Comparison of ENCODE assay signal across 8 cellular contexts in genomic region chr12:110698171-110698902, GRCh38. TPM values are rescaled to one million over a fixed set of nuclear protein-coding genes. Genes with fewer than 3 reads are reported as not detected.
A peak's percentile ranks its signal among the peaks of the same experiment; 100 is the strongest.
DNase-seq lines count a peak whose midpoint lies in the region; ATAC-seq and TF ChIP-seq lines count a peak whose summit lies in the region.

No MANE protein-coding gene starts in this region.

- no peaks in the 10 kb centered on the region for H4K20me1 ChIP-seq in hepatocyte (ENCODE audit: insufficient read depth, poor library complexity, severe bottlenecking)

- H3K9me3 ChIP-seq in adrenal gland (replicated peaks in 1 of 3) (no peaks in the 10 kb centered on the region), hepatocyte (ENCODE audit: low read depth) (no peaks in the 10 kb centered on the region), gastrocnemius medialis (no peaks in the 10 kb centered on the region)

- H3K4me3 ChIP-seq in adrenal gland (no peak overlapping the region), hepatocyte (no peak overlapping the region), gastrocnemius medialis (peak overlapping the region; percentile 16 to 57 (median 29))

- intact Hi-C loops in adrenal gland (cut with DNase I) (no loop called here), gastrocnemius medialis (cut with DNase I; ENCODE audit: low total_unique reads) (loop anchor here (1.0 to 5.0 kb wide), 2 partner anchors 98 to 186 kb away; no protein-coding TSS in a partner anchor)

- H3K27ac ChIP-seq in adrenal gland (peak overlapping the region in 2 of 5 donors; percentile 65 to 68), hepatocyte (peak overlapping the region; percentile 23), gastrocnemius medialis (peak overlapping the region; percentile 3 to 64 (median 46))

- peak overlapping the region; percentile 86 to 87 for H3K27ac Mint-ChIP-seq in T-cell

- H3K4me3 Mint-ChIP-seq in T-cell: no peak overlapping the region

- no peaks in the 10 kb centered on the region for H3K27me3 ChIP-seq in adrenal gland
- H3K27me3 ChIP-seq in hepatocyte: no peaks in the 10 kb centered on the region
- no peaks in the 10 kb centered on the region for H3K27me3 ChIP-seq in gastrocnemius medialis

- peak; percentile 66 for TF ChIP-seq CTCF in LNCAP (IDR thresholded peaks at IDR 0.05)
- peak; percentile 23 to 78 (median 68) for TF ChIP-seq CTCF in adrenal gland (IDR thresholded peaks at IDR 0.05)
- TF ChIP-seq CTCF in hepatocyte (IDR thresholded peaks at IDR 0.05; ENCODE audit: poor library complexity): peak; percentile 55
- TF ChIP-seq CTCF in gastrocnemius medialis (IDR thresholded peaks at IDR 0.05 in 4 of 5, conservative IDR thresholded peaks at IDR 0.05 in 1 of 5): peak; percentile 60 to 78 (median 69)

- POLR2A ChIA-PET in T-cell (lab: Charles Lee): no interaction called here

- H3K27me3 Mint-ChIP-seq in T-cell: no peaks in the 10 kb centered on the region

- H3K4me1 ChIP-seq in adrenal gland (replicated peaks in 1 of 2): peaks cover 5 to 22% of the 10 kb centered on the region in 2 donors
- H3K4me1 ChIP-seq in hepatocyte (ENCODE audit: insufficient read depth): no peaks in the 10 kb centered on the region
- H3K4me1 ChIP-seq in gastrocnemius medialis: peaks cover 0 to 15% of the 10 kb centered on the region in 2 donors

- in situ Hi-C loops in gastrocnemius medialis (cut with MboI; ENCODE audit: low sequenced_read_pairs in 4 of 4): loop anchor here in 3 of 4 donors (10.0 kb wide), 2 partner anchors 74 to 84 kb away; partner anchors contain the start of gene TCTN1 (in 2 of the 3)

- H3K36me3 Mint-ChIP-seq in T-cell: no peaks in the 10 kb centered on the region

- H2AFZ ChIP-seq in hepatocyte: no peak overlapping the region

- H3K4me2 ChIP-seq in hepatocyte: no peak overlapping the region

- no peak for TF ChIP-seq POLR2A in adrenal gland (IDR thresholded peaks at IDR 0.05)
- TF ChIP-seq POLR2A in gastrocnemius medialis (IDR thresholded peaks at IDR 0.05): no peak

- ATAC-seq in GM21786 (IDR thresholded peaks at IDR 0.05; ENCODE audit: unreplicated experiment) (peak; percentile 79), T-cell (replicated peaks in 1 of 4) (peak; percentile 98 to 100 (median 100)), gastrocnemius medialis (peak; percentile 82 to 94)

- H3K9me2 ChIP-seq in hepatocyte (replicated peaks; ENCODE audit: insufficient read depth): no peaks in the 10 kb centered on the region

- DNase-seq in EH (ENCODE audit: low read depth): peak; percentile 74
- DNase-seq in T-cell: peak; percentile 56 to 84 (median 74)
- peak; percentile 63 to 89 (median 83) for DNase-seq in adrenal gland
- DNase-seq in hepatocyte (ENCODE audit: low spot score): peak; percentile 83
- peak; percentile 64 to 83 for DNase-seq in gastrocnemius medialis
- DNase-seq in NCI-H187 treated with DMSO at 0.1 percent for 48 hours (lab: John Stamatoyannopoulos, UW): no peak

- H3K9me3 Mint-ChIP-seq in T-cell: no peaks in the 10 kb centered on the region

- no peaks in the 10 kb centered on the region for H3K36me3 ChIP-seq in adrenal gland (replicated peaks in 1 of 2)
- H3K36me3 ChIP-seq in hepatocyte (replicated peaks; ENCODE audit: insufficient read depth, low read depth): no peaks in the 10 kb centered on the region
- no peaks in the 10 kb centered on the region for H3K36me3 ChIP-seq in gastrocnemius medialis

- no peaks in the 10 kb centered on the region for H3K79me2 ChIP-seq in hepatocyte

- 25 to 41% (median 32%) methylated on average over 6 to 20 of the region's 20 CpGs for WGBS in adrenal gland, 4 donors
- 56% methylated on average over 20 of the region's 20 CpGs for WGBS in hepatocyte (ENCODE audit: low lambda C conversion rate, missing lambda C conversion rate)

- peaks cover 7 to 15% (median 14%) of the 10 kb centered on the region in 3 donors for H3K4me1 Mint-ChIP-seq in T-cell

- CTCF ChIA-PET in T-cell (lab: Charles Lee): interaction anchor here (0.6 to 1.2 kb wide), 3 partner anchors 95 to 620 kb away, joined by 3 to 4 read pairs (median 3); no protein-coding TSS in a partner anchor

RNA-seq across cellular contexts. Expression of gene HVCN1, which starts 9.4 kb away (rescaled TPM):
- total RNA-seq in T-cell: 10 to 100 TPM in 3 of 5 donors, 1 to 10 TPM in 2; 5.6 to 18.7 (median 14.2) TPM
- total RNA-seq in adrenal gland: 10 to 100 TPM in 5 of 8 donors, 1 to 10 TPM in 3; 6.5 to 71.0 (median 12.7) TPM
- polyA plus RNA-seq in adrenal gland: 10 to 100 TPM in 1 of 3 donors, 1 to 10 TPM in 2; 5.7 to 41.3 (median 6.5) TPM
- total RNA-seq in hepatocyte: 1.8 and 5.8 TPM in 2 replicates
- 5.6 and 8.9 TPM in 2 replicates for polyA plus RNA-seq in hepatocyte
- total RNA-seq in gastrocnemius medialis: 1 to 10 TPM; 4.6 to 8.1 (median 5.8) TPM

RNA-seq across cellular contexts. Expression of gene PPP1CC, which starts 44.4 kb away (rescaled TPM):
- total RNA-seq in T-cell (100 to 1,000 TPM; 113 to 154 (median 134) TPM), adrenal gland (100 to 1,000 TPM in 7 of 8 donors, 10 to 100 TPM in 1; 98.8 to 170 (median 137) TPM), hepatocyte (134 and 150 TPM in 2 replicates), gastrocnemius medialis (100 to 1,000 TPM in 3 of 4 donors, 10 to 100 TPM in 1; 96.4 to 226 (median 154) TPM)
- polyA plus RNA-seq in adrenal gland (100 to 1,000 TPM in 1 of 3 donors, 10 to 100 TPM in 2; 53.7 to 182 (median 58.0) TPM), hepatocyte (43.5 and 47.9 TPM in 2 replicates)

Comparison
In these comparisons a context has a peak if more than half of its experiments do, and no peak if none do; other contexts are left out.
1. H3K4me3 ChIP-seq: peak in gastrocnemius medialis (4 of 4); none in adrenal gland (0 of 4) and hepatocyte (single experiment).
2. Peak in every context shown above with its lines, with median percentiles within 50 percentile points of each other: ATAC-seq and CTCF ChIP-seq.